Comparison of ENCODE assay signal across 1 cellular context in the genomic region with DNA sequence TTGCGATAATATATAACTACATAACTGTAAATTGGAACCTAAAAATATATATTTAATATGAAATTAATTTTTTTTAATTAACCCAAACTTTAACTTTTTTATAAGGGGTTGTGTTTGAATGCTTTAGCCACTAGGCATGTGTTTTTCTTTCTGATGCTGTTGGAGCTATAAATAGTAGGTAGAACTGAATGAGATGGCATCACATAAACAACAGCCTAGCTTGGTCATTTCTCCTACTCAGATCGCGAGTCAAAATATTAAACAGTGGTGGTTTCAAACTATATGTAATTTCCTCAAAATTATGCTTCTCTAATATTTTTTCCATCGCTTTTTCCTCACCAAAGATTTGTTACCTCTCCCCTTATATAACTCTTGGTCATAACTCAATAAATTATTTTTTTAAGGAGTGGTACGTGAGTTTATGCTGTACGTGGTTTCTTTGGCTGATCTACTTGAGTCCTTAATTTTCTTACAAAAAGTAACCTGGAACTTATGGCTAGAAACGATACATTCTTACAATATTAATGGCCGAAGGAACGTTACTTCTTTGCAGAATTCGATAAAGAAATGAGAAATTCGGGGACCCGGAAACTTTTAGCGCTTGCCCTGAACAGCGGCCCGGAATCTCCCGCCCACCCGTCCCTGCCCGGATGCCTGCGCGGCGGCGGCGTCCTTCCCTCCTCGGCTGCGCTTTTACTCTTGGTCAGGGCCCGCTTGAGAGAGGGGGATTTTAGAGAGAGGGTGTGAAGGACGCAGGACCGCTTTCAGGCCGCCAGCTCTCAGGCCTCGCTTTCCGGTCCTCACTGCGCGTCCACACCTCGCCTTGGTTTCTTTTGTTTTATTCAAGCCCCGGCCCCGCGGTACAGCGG.
TF ChIP-seq lines count a peak whose summit lies in the region.

No MANE protein-coding gene starts in this region.

TF ChIP-seq in GM12878, 131 proteins besides CTCF, POLR2A, EP300 and RAD21 (continued from another document):
- TF ChIP-seq NFIC (IDR thresholded peaks at IDR 0.05; ENCODE audit: low read depth, low read length) = 0 out of 2 replicates have a peak, but pooled peaks have one; percentile 39
- peak; percentile 0 for TF ChIP-seq SP1 (IDR thresholded peaks at IDR 0.05; ENCODE audit: low read depth, low read length)
- TF ChIP-seq LARP7 (IDR thresholded peaks at IDR 0.05) = no peak
- no peak for TF ChIP-seq SMAD1 (IDR thresholded peaks at IDR 0.05; ENCODE audit: low read depth, partially characterized antibody)
- TF ChIP-seq EGR1 (IDR thresholded peaks at IDR 0.05; ENCODE audit: borderline replicate concordance in 1 of 2, low read depth in 2 of 2, low read length in 2 of 2) = peak in 1 of 2 experiments; percentile 70; a peak in 2 of 3 replicates
- TF ChIP-seq, protein P1, sequence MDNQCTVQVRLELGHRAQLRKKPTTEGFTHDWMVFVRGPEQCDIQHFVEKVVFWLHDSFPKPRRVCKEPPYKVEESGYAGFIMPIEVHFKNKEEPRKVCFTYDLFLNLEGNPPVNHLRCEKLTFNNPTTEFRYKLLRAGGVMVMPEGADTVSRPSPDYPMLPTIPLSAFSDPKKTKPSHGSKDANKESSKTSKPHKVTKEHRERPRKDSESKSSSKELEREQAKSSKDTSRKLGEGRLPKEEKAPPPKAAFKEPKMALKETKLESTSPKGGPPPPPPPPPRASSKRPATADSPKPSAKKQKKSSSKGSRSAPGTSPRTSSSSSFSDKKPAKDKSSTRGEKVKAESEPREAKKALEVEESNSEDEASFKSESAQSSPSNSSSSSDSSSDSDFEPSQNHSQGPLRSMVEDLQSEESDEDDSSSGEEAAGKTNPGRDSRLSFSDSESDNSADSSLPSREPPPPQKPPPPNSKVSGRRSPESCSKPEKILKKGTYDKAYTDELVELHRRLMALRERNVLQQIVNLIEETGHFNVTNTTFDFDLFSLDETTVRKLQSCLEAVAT (IDR thresholded peaks at IDR 0.05) = peak; percentile 84
- 0 out of 2 replicates have a peak, but pooled peaks have one; percentile 83 for TF ChIP-seq CHD1 (IDR thresholded peaks at IDR 0.05; ENCODE audit: low read depth, low read length)
- TF ChIP-seq MTA3 (IDR thresholded peaks at IDR 0.05; ENCODE audit: borderline replicate concordance, low read length) = peak; percentile 58; the same call in 1 of the 2 replicates
- TF ChIP-seq MEF2B (IDR thresholded peaks at IDR 0.05; ENCODE audit: partially characterized antibody, poor library complexity, severe bottlenecking) = peak; percentile 42
- 0 out of 2 replicates have a peak, but pooled peaks have one; percentile 65 for TF ChIP-seq NBN (IDR thresholded peaks at IDR 0.05)
